1 cellular context compared by ENCODE assay signal in the genomic region with DNA sequence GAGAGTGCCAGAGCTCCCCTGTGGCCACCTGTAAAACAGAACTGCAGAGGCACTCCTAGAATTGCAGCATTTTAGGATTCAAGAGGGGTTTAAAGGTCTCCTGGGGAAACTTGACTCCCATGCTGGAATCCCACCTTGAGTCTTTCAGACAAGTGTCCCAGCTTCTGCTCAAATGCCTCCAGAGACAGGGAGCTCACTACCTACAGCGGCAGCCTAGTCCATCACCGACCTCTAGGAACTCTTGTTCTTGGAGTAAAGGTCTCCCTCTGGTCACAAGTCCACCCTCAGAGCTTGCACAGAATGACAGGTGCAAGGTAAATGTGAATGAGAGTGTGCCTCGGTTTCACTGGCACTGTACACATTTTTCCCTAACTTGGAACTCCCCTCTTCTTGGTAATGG.
A peak's percentile ranks its signal among the peaks of the same experiment; 100 is the strongest.
TF ChIP-seq lines count a peak whose summit lies in the region.

No MANE protein-coding gene starts in this region.

TF ChIP-seq in H1, 55 proteins besides CTCF, POLR2A, EP300 and RAD21:
- TF ChIP-seq KDM1A (IDR thresholded peaks at IDR 0.05; ENCODE audit: borderline replicate concordance, low read length) = peak; percentile 53; the same call in 1 of the 2 replicates
- no peak for TF ChIP-seq CHD2 (IDR thresholded peaks at IDR 0.05; ENCODE audit: low read length)
